ENCODE assay signal across 20 cellular contexts in genomic region chr3:162643245-162643644, GRCh38.
"Had no signal": no experiment of that assay in that cellular context is flagged by ENCODE, and none has a peak within 500 bp of the region (broad histone marks: within the 10 kb centered on the region; RNA-seq: fewer than 3 reads in every experiment).

No MANE protein-coding gene starts in this region.

- DNase-seq: activated CD4-positive, alpha-beta T cell treated with anti-CD3 and anti-CD28 coated beads, Interleukin-2, amount 50 U/mL, for 4 hours; activated effector memory CD4-positive, alpha-beta T cell treated with Interleukin-2 at 50 U/mL for 16 hours; activated T-cell treated with anti-CD3 and anti-CD28 coated beads, Interleukin-2, amount 50 U/mL, for 24 hours; amygdala; brain microvascular endothelial cell; cerebellar nuclear complex; dermis blood vessel endothelial cell; erythroblast; foreskin keratinocyte; head of caudate nucleus; left cardiac atrium; lower lobe of right lung; midbrain; naive B cell; retina; T-helper 2 cell; transverse colon had no signal

- ATAC-seq: activated CD4-positive, CD25-positive, alpha-beta regulatory T cell treated with anti-CD3 and anti-CD28 coated beads, Interleukin-2, amount 50 U/mL, for 24 hours; foreskin keratinocyte; left cardiac atrium; lower lobe of right lung had no signal

- H3K36me3 ChIP-seq: brain microvascular endothelial cell, lower lobe of right lung, transverse colon had no signal

- H3K4me3 ChIP-seq: lower lobe of right lung, skin epidermis, transverse colon had no signal

- H3K27me3 ChIP-seq: brain microvascular endothelial cell, foreskin keratinocyte, transverse colon had no signal

- H3K27ac ChIP-seq: brain microvascular endothelial cell, foreskin keratinocyte, lower lobe of right lung, parathyroid adenoma, skin epidermis, transverse colon had no signal

- H3K9me3 ChIP-seq: lower lobe of right lung, transverse colon had no signal

- H3K4me1 ChIP-seq: foreskin keratinocyte, lower lobe of right lung, parathyroid adenoma, transverse colon had no signal
